In the genomic region with DNA sequence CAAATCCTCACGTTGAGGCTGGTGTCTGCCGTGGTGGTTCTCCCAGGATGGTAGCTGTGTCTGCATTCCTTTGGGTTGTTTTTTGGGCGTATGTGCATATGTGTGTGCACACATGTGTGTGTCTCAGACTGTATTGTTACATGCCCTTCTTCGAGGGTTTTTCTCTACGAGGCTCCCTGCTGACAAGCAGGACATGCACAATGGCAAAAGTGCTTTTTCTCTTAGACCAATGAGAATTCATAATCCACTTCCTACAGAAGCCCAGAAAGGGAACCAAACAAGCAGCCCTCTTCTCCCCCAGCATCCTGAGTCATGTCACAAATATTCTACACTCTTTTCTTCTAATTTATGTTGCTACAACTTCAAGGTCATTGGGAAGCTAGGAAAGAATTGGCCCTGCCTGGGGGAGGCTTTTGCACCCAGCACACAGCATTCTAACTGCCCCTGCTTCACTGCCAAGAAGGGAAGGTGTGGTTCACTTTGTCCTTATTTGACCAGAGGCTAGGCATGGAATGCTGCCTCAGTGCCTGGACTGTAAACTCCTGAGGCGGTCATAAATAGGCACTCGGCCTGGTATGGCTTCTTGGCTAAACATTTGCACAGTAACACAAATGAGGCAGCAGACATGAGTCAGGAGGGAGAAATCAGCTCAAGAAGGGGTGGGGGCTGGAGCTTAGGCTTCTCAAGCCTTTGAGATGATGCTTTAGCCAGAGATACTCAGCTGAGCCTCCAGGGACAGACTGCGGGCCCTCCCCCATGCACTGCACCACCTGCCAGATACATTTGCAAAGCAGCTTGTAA, we compare ENCODE assay signal across 8 cellular contexts.
DNase-seq lines count a peak whose midpoint lies in the region; ATAC-seq, FAIRE-seq and TF ChIP-seq lines count a peak whose summit lies in the region.

No MANE protein-coding gene starts in this region.

- no peaks in the 10 kb centered on the region for H3K79me1 ChIP-seq in H9 (ENCODE audit: insufficient read depth, low read depth, low read length, poor library complexity, severe bottlenecking)

- peaks cover 41% of the 10 kb centered on the region in 2 experiments for H3K4me1 Mint-ChIP-seq in H9

- no peak overlapping the region for H3K18ac ChIP-seq in H9 (ENCODE audit: insufficient read length, low read depth, low read length)

- DNase-seq in D721Med (ENCODE audit: insufficient read length, low spot score) (peak; percentile 67), NCI-H1436 treated with DMSO at 0.1 percent for 48 hours (lab: John Stamatoyannopoulos, UW) (peak; percentile 83), brain pericyte (ENCODE audit: low read depth, low spot score) (peak; percentile 61), left lung (peak in 1 of 2 donors; percentile 66), upper lobe of right lung (no peak), activated gamma-delta T cell treated with Interleukin-2 at 50 U/mL for 16 hours (no peak), H9 (no peak), germinal center (ENCODE audit: low spot score) (no peak)

- H3K4me3 ChIP-seq in left lung (no peak overlapping the region), upper lobe of right lung (no peak overlapping the region)

- H3K9me3 ChIP-seq in left lung (no peaks in the 10 kb centered on the region), upper lobe of right lung (no peaks in the 10 kb centered on the region), H9 (ENCODE audit: control insufficient read depth, low read depth, low read length) (no peaks in the 10 kb centered on the region)

- H3K27ac Mint-ChIP-seq in H9: no peak overlapping the region; a peak in 1 of 7 replicates

- no CpG with 5 or more reads among the region's 8 CpGs for WGBS in H9 (ENCODE audit: extremely low coverage, insufficient read length, low lambda C conversion rate)

- H2BK15ac ChIP-seq in H9 (ENCODE audit: low read depth, low read length): no peak overlapping the region

- H3K14ac ChIP-seq in H9 (ENCODE audit: insufficient read depth, low read length): no peak overlapping the region

- no peaks in the 10 kb centered on the region for H3K36me3 Mint-ChIP-seq in H9 (ENCODE audit: insufficient read depth in 1 of 3, low read depth in 3 of 3)

- H3K56ac ChIP-seq in H9 (ENCODE audit: insufficient read length, low read depth, low read length): no peak overlapping the region

- H2BK120ac ChIP-seq in H9 (ENCODE audit: low read depth, low read length, poor library complexity, severe bottlenecking): no peak overlapping the region

- no peak overlapping the region for H3T11ph ChIP-seq in H9 (ENCODE audit: low read length)

- intact Hi-C loops in left lung (cut with DNase I) (no loop called here), upper lobe of right lung (cut with DNase I) (no loop called here)

- H3K23me2 ChIP-seq in H9 (ENCODE audit: insufficient read length, low read depth, low read length, poor library complexity, severe bottlenecking): no peaks in the 10 kb centered on the region

- ATAC-seq in left lung (peak; percentile 88), upper lobe of right lung (peak; percentile 90)

- H3K4ac ChIP-seq in H9 (ENCODE audit: low read depth, low read length): no peak overlapping the region

- H3K27ac ChIP-seq in left lung (peak overlapping the region; percentile 5 to 53), upper lobe of right lung (peak overlapping the region; percentile 38), H9 (ENCODE audit: insufficient read length, low read depth, low read length) (no peak overlapping the region)

- TF ChIP-seq CTCF in D721Med (IDR thresholded peaks at IDR 0.05; ENCODE audit: insufficient read depth, missing control alignments): no peak
- TF ChIP-seq CTCF in left lung (IDR thresholded peaks at IDR 0.05): no peak
- TF ChIP-seq CTCF in upper lobe of right lung (IDR thresholded peaks at IDR 0.05): no peak
- TF ChIP-seq CTCF in H9 (conservative IDR thresholded peaks at IDR 0.05): no peak

- no peaks in the 10 kb centered on the region for H3K79me2 ChIP-seq in H9 (ENCODE audit: insufficient read depth, low read length)

- H2BK20ac ChIP-seq in H9 (ENCODE audit: low read depth, low read length, poor library complexity, severe bottlenecking): no peak overlapping the region

- no peak overlapping the region for H3K4me3 Mint-ChIP-seq in H9

- H4K5ac ChIP-seq in H9 (ENCODE audit: insufficient read length, low read depth, low read length): no peak overlapping the region

- H2BK5ac ChIP-seq in H9 (ENCODE audit: insufficient read length, low read length): no peak overlapping the region

- no peak overlapping the region for H4K8ac ChIP-seq in H9 (replicated peaks; ENCODE audit: insufficient read length, low read depth, low read length)

- no peak overlapping the region for H3K9ac ChIP-seq in H9 (ENCODE audit: extremely low read depth, insufficient read length, low read length)

- FAIRE-seq in D721Med (lab: Jason Lieb, UNC): peak; percentile 55

- no peaks in the 10 kb centered on the region for H4K20me1 ChIP-seq in H9 (ENCODE audit: control insufficient read depth, insufficient read depth, insufficient read length)

- H3K4me2 ChIP-seq in H9 (ENCODE audit: insufficient read depth, insufficient read length, low read length): no peak overlapping the region

- H2BK12ac ChIP-seq in H9 (ENCODE audit: insufficient read length, low read depth, low read length): no peak overlapping the region

- H2AK5ac ChIP-seq in H9 (ENCODE audit: insufficient read length, low read length): no peak overlapping the region

- H3K23ac ChIP-seq in H9 (ENCODE audit: insufficient read length, low read depth, low read length): no peak overlapping the region

- no peak overlapping the region for H4K91ac ChIP-seq in H9 (ENCODE audit: insufficient read length, low read depth, low read length)

- H3K36me3 ChIP-seq in left lung (no peaks in the 10 kb centered on the region), upper lobe of right lung (no peaks in the 10 kb centered on the region)

- H2AFZ ChIP-seq in H9 (ENCODE audit: low read length): no peak overlapping the region

- peaks cover 5% of the 10 kb centered on the region for H3K27me3 Mint-ChIP-seq in H9 (ENCODE audit: low read depth)

- H3K27me3 ChIP-seq in left lung: no peaks in the 10 kb centered on the region
- no peaks in the 10 kb centered on the region for H3K27me3 ChIP-seq in upper lobe of right lung
- no peaks in the 10 kb centered on the region for H3K27me3 ChIP-seq in H9 (ENCODE audit: insufficient read depth, low read length)

- peaks cover 17 to 53% of the 10 kb centered on the region in 2 donors for H3K4me1 ChIP-seq in left lung
- peaks cover 22% of the 10 kb centered on the region for H3K4me1 ChIP-seq in upper lobe of right lung
- H3K4me1 ChIP-seq in H9 (ENCODE audit: insufficient read depth, low read length): peaks cover 8% of the 10 kb centered on the region; the same call in 1 of the 2 replicates

- no peaks in the 10 kb centered on the region for H3K9me3 Mint-ChIP-seq in H9

Comparison
In these comparisons a context has a peak if more than half of its experiments do, and no peak if none do; other contexts are left out.
1. DNase-seq: peak in D721Med (single experiment), NCI-H1436 treated with DMSO at 0.1 percent for 48 hours (single experiment) and brain pericyte (single experiment); none in upper lobe of right lung (single experiment), activated gamma-delta T cell treated with Interleukin-2 at 50 U/mL for 16 hours (single experiment), H9 (single experiment) and germinal center (single experiment).